In genomic region chr18:58080516-58080915, GRCh38 we compare ENCODE assay signal across 22 cellular contexts. TPM values are rescaled to one million over a fixed set of nuclear protein-coding genes. Genes with fewer than 3 reads are reported as not detected.
DNase-seq lines count a peak whose midpoint lies in the region; ATAC-seq, FAIRE-seq and TF ChIP-seq lines count a peak whose summit lies in the region.
"Had no signal": no experiment of that assay in that cellular context is flagged by ENCODE, and none has a peak within 500 bp of the region (broad histone marks: within the 10 kb centered on the region; RNA-seq: fewer than 3 reads in every experiment).

No MANE protein-coding gene starts in this region.

- H3K4me3 ChIP-seq in hepatocyte (no peak overlapping the region), PC-3 (ENCODE audit: low read length) (no peak overlapping the region), small intestine (ENCODE audit: low read depth in 1 of 2, low read length in 2 of 2) (no peak overlapping the region)
- H3K4me3 ChIP-seq: esophagus muscularis mucosa had no signal

- no peak overlapping the region for H3K4me2 ChIP-seq in hepatocyte
- H3K4me2 ChIP-seq in PC-3 (ENCODE audit: low read length) = no peak overlapping the region

- WGBS in hepatocyte (ENCODE audit: low lambda C conversion rate, missing lambda C conversion rate) = 55% methylated on average over 3 of the region's 3 CpGs
- 89 to 98% (median 90%) methylated on average over 3 of the region's 3 CpGs for WGBS in small intestine, 3 donors

- FAIRE-seq in small intestine (lab: Jason Lieb, UNC) = no peak

- peaks cover 99% of the 10 kb centered on the region for H3K79me2 ChIP-seq in hepatocyte
- H3K79me2 ChIP-seq in PC-3 (ENCODE audit: low read length) = peaks cover 79% of the 10 kb centered on the region

- H3K9me3 ChIP-seq in hepatocyte (ENCODE audit: low read depth) = no peaks in the 10 kb centered on the region
- no peaks in the 10 kb centered on the region for H3K9me3 ChIP-seq in PC-3 (ENCODE audit: low read length)
- H3K9me3 ChIP-seq in small intestine (ENCODE audit: control insufficient read depth, low read depth) = no peaks in the 10 kb centered on the region
- H3K9me3 ChIP-seq: esophagus muscularis mucosa, neutrophil had no signal

- H3K4me1 ChIP-seq in hepatocyte (ENCODE audit: insufficient read depth) = no peaks in the 10 kb centered on the region
- 0 out of 2 replicates have a peak, but pooled peaks cover under 1% of the 10 kb centered on the region for H3K4me1 ChIP-seq in PC-3 (ENCODE audit: insufficient read depth, low read length)
- H3K4me1 ChIP-seq in small intestine (ENCODE audit: control insufficient read depth in 2 of 2, insufficient read depth in 1 of 2, low read depth in 1 of 2, low read length in 1 of 2) = peaks cover 3% of the 10 kb centered on the region in 2 donors

- no peaks in the 10 kb centered on the region for H3F3A ChIP-seq in PC-3 (ENCODE audit: low read length, unreplicated experiment)

- no peak overlapping the region for H3K9ac ChIP-seq in PC-3 (ENCODE audit: low read length)

- peak overlapping the region; percentile 26 for H3K27ac ChIP-seq in hepatocyte
- no peak overlapping the region for H3K27ac ChIP-seq in PC-3 (ENCODE audit: low read length)
- no peak overlapping the region for H3K27ac ChIP-seq in small intestine (ENCODE audit: low read depth in 1 of 2, low read length in 1 of 2)
- H3K27ac ChIP-seq: esophagus muscularis mucosa, neutrophil, RWPE1 had no signal

- no TSS peak for BruUV-seq in PC-3 (replicated peaks; lab: Mats Ljungman, UMichigan)

- peak; percentile 22 for DNase-seq in DMS53 (lab: John Stamatoyannopoulos, UW)
- DNase-seq in DMS53 treated with DMSO at 0.1 percent for 48 hours (lab: John Stamatoyannopoulos, UW; ENCODE audit: unreplicated experiment) = no peak
- peak; percentile 96 for DNase-seq in NCI-H69 (lab: John Stamatoyannopoulos, UW)
- DNase-seq in hepatocyte (ENCODE audit: low spot score) = no peak
- DNase-seq in renal cortical epithelial cell (ENCODE audit: low read depth) = peak; percentile 36
- no peak for DNase-seq in PC-3
- DNase-seq in small intestine = no peak
- DNase-seq: 8988T; activated CD4-positive, alpha-beta T cell treated with anti-CD3 and anti-CD28 coated beads, Interleukin-2, amount 10 ng/mL, durations not matched to agents 7 days and 5 days; COR-L47; effector CD8-positive, alpha-beta T cell; GF-D8; left ventricle myocardium superior; NCI-H187 treated with DMSO at 0.1 percent for 48 hours; NCI-H510A; retina; stimulated activated CD4-positive, alpha-beta T cell treated with anti-CD3 and anti-CD28 coated beads, Interleukin-12 subunit alpha, Interleukin-12 subunit beta, amount 100 ng/mL, for 4 hours had no signal

- H4K20me1 ChIP-seq in hepatocyte (ENCODE audit: insufficient read depth, poor library complexity, severe bottlenecking) (peaks cover 7% of the 10 kb centered on the region), PC-3 (ENCODE audit: low read length) (no peaks in the 10 kb centered on the region)

- H3K9me2 ChIP-seq in hepatocyte (replicated peaks; ENCODE audit: insufficient read depth) (no peaks in the 10 kb centered on the region), PC-3 (replicated peaks; ENCODE audit: low read length) (no peaks in the 10 kb centered on the region)

- H3K27me3 ChIP-seq in hepatocyte (no peaks in the 10 kb centered on the region), PC-3 (ENCODE audit: low read length) (no peaks in the 10 kb centered on the region), small intestine (ENCODE audit: control insufficient read depth in 2 of 2, insufficient read depth in 2 of 2, low read length in 2 of 2) (no peaks in the 10 kb centered on the region)
- H3K27me3 ChIP-seq: esophagus muscularis mucosa, neutrophil had no signal

- intact Hi-C loops in PC-3 (cut with micrococcal nuclease) = no loop called here

- no peaks in the 10 kb centered on the region for H3K36me3 ChIP-seq in hepatocyte (replicated peaks; ENCODE audit: insufficient read depth, low read depth)
- H3K36me3 ChIP-seq in PC-3 (ENCODE audit: low read depth, low read length) = no peaks in the 10 kb centered on the region
- no peaks in the 10 kb centered on the region for H3K36me3 ChIP-seq in small intestine (ENCODE audit: control insufficient read depth in 2 of 2, insufficient read depth in 2 of 2, low read length in 2 of 2)
- H3K36me3 ChIP-seq: esophagus muscularis mucosa, neutrophil had no signal

- no peak for ATAC-seq in PC-3
- ATAC-seq in GM18511 (IDR thresholded peaks at IDR 0.05; ENCODE audit: unreplicated experiment) = no peak
- ATAC-seq: activated naive CD4-positive, alpha-beta T cell treated with anti-CD3 and anti-CD28 coated beads, Interleukin-2, amount 50 U/mL, for 72 hours; left ventricle myocardium superior had no signal

- POLR2A ChIA-PET in PC-3 (lab: Charles Lee; ENCODE audit: unreplicated experiment) = no interaction called here

- CTCF ChIA-PET in PC-3 (lab: Charles Lee) = interaction anchor here (0.6 kb wide), 2 partner anchors 26 to 37 kb away, joined by 5 to 6 read pairs; no protein-coding TSS in a partner anchor

- TF ChIP-seq CTCF in hepatocyte (IDR thresholded peaks at IDR 0.05; ENCODE audit: poor library complexity) (no peak), PC-3 (conservative IDR thresholded peaks at IDR 0.05; ENCODE audit: low read depth, low read length) (no peak)

- H2AFZ ChIP-seq in hepatocyte (no peak overlapping the region), PC-3 (ENCODE audit: low read length) (no peak overlapping the region)

RNA-seq across cellular contexts. Expression of gene NEDD4L, which starts 36.5 kb away (rescaled TPM):
- total RNA-seq in hepatocyte = 139 and 140 TPM in 2 replicates
- 104 and 122 TPM in 2 replicates for polyA plus RNA-seq in hepatocyte
- 51.9 and 80.2 TPM in 2 replicates for total RNA-seq in renal cortical epithelial cell
- 100 and 105 TPM in 2 replicates for total RNA-seq in PC-3 (2014; rRNA removed)
- 10 to 100 TPM; 36.5 to 97.5 (median 94.8) TPM for polyA plus RNA-seq in small intestine

Comparison
In these comparisons a context has a peak if more than half of its experiments do, and no peak if none do; other contexts are left out.
1. DNase-seq: peak in DMS53 (single experiment), NCI-H69 (single experiment) and renal cortical epithelial cell (single experiment); none in DMS53 treated with DMSO at 0.1 percent for 48 hours (single experiment), hepatocyte (single experiment), PC-3 (single experiment) and small intestine (single experiment).